Comparison of ENCODE assay signal across 10 cellular contexts in genomic region chr2:175366814-175367213, GRCh38.
A peak's percentile ranks its signal among the peaks of the same experiment; 100 is the strongest.
DNase-seq lines count a peak whose midpoint lies in the region; ATAC-seq and TF ChIP-seq lines count a peak whose summit lies in the region.
"Had no signal": no experiment of that assay in that cellular context is flagged by ENCODE, and none has a peak within 500 bp of the region (broad histone marks: within the 10 kb centered on the region; RNA-seq: fewer than 3 reads in every experiment).

No MANE protein-coding gene starts in this region.

- peak; percentile 82 for TF ChIP-seq CTCF in HEK293 (tag by site-specific recombination; IDR thresholded peaks at IDR 0.05)
- TF ChIP-seq CTCF in esophagus muscularis mucosa (IDR thresholded peaks at IDR 0.05): peak; percentile 10 to 56 (median 34)
- peak; percentile 68 for TF ChIP-seq CTCF in natural killer cell (IDR thresholded peaks at IDR 0.05)

- H3K4me1 Mint-ChIP-seq in natural killer cell: no peaks in the 10 kb centered on the region

- no peak overlapping the region for H3K4me3 ChIP-seq in HEK293 (ENCODE audit: low read depth, low read length)
- H3K4me3 ChIP-seq in esophagus muscularis mucosa: no peak overlapping the region
- H3K4me3 ChIP-seq: BLaER1 had no signal

- H3K27me3 ChIP-seq in esophagus muscularis mucosa: peaks cover 0 to 37% (median 0%) of the 10 kb centered on the region in 4 donors
- H3K27me3 ChIP-seq: BLaER1 had no signal

- H3K36me3 Mint-ChIP-seq in natural killer cell: no peaks in the 10 kb centered on the region

- no peak overlapping the region for H3K27ac Mint-ChIP-seq in natural killer cell

- DNase-seq in NCI-H2171 treated with DMSO at 0.1 percent for 48 hours (lab: John Stamatoyannopoulos, UW): peak; percentile 70
- no peak for DNase-seq in NCI-H2171 (lab: John Stamatoyannopoulos, UW)
- peak; percentile 69 for DNase-seq in NCI-H1105 treated with DMSO at 0.1 percent for 48 hours (lab: John Stamatoyannopoulos, UW)
- peak; percentile 78 for DNase-seq in esophagus muscularis mucosa (ENCODE audit: extremely low spot score)
- DNase-seq in natural killer cell: no peak
- DNase-seq: activated T-cell treated with anti-CD3 and anti-CD28 coated beads, Interleukin-2, amount 50 U/mL, for 4 hours had no signal

- CTCF ChIA-PET in HEK293 (lab: Yijun Ruan, JAX): interaction anchor here (0.7 to 2.5 kb wide), 17 partner anchors 9 to 730 kb away, joined by 3 to 8 read pairs (median 3); no protein-coding TSS in a partner anchor

- TF ChIP-seq EP300 in esophagus muscularis mucosa (IDR thresholded peaks at IDR 0.05): no peak

- H3K4me3 Mint-ChIP-seq in natural killer cell: no peak overlapping the region
- H3K4me3 Mint-ChIP-seq: activated T-cell treated with anti-CD3 and anti-CD28 coated beads, Interleukin-2, amount 50 U/mL, for 4 hours had no signal

- intact Hi-C loops in esophagus muscularis mucosa (cut with DNase I): loop anchor here (5.0 kb wide), 1 partner anchor 710 kb away; no protein-coding TSS in a partner anchor
- intact Hi-C loops in natural killer cell (cut with micrococcal nuclease): loop anchor here (1.0 to 5.0 kb wide), 3 partner anchors 730 to 1285 kb away; no protein-coding TSS in a partner anchor

- ATAC-seq in SK-N-SH treated with all-trans-retinoic acid at 6 μM for 48 hours (peak; percentile 97), natural killer cell (peak; percentile 55 to 79 (median 76)), GM18517 (IDR thresholded peaks at IDR 0.05; ENCODE audit: unreplicated experiment) (no peak)

- H3K4me1 ChIP-seq in HEK293 (ENCODE audit: control insufficient read depth, insufficient read depth, low read length): no peaks in the 10 kb centered on the region
- no peaks in the 10 kb centered on the region for H3K4me1 ChIP-seq in esophagus muscularis mucosa
- H3K4me1 ChIP-seq: BLaER1 had no signal

- H3K9me3 Mint-ChIP-seq in natural killer cell: no peaks in the 10 kb centered on the region
- H3K9me3 Mint-ChIP-seq: activated T-cell treated with anti-CD3 and anti-CD28 coated beads, Interleukin-2, amount 50 U/mL, for 4 hours had no signal

- H3K27me3 Mint-ChIP-seq in natural killer cell (ENCODE audit: low read depth in 2 of 2): peaks cover 20 to 32% of the 10 kb centered on the region in 2 donors

- POLR2A ChIA-PET in HEK293 (lab: Yijun Ruan, JAX): no interaction called here

- 4% methylated on average over 7 of the region's 7 CpGs for WGBS in esophagus muscularis mucosa

- H3K27ac ChIP-seq in HEK293 (ENCODE audit: extremely low read depth, low read depth, low read length): no peak overlapping the region
- no peak overlapping the region for H3K27ac ChIP-seq in esophagus muscularis mucosa (replicated peaks in 1 of 4)
- H3K27ac ChIP-seq: BLaER1 had no signal

- no peaks in the 10 kb centered on the region for H3K36me3 ChIP-seq in HEK293 (ENCODE audit: control insufficient read depth in 2 of 2, insufficient read depth in 1 of 2, low read length in 2 of 2)
- H3K36me3 ChIP-seq in esophagus muscularis mucosa: no peaks in the 10 kb centered on the region
- H3K36me3 ChIP-seq: BLaER1 had no signal

- no peak for TF ChIP-seq POLR2A in esophagus muscularis mucosa (IDR thresholded peaks at IDR 0.05; ENCODE audit: low read depth)

- no peaks in the 10 kb centered on the region for H3K9me3 ChIP-seq in HEK293 (ENCODE audit: control insufficient read depth, insufficient read depth, low read depth, low read length)
- no peaks in the 10 kb centered on the region for H3K9me3 ChIP-seq in esophagus muscularis mucosa
- H3K9me3 ChIP-seq: BLaER1 had no signal

TF ChIP-seq in HEK293, 187 proteins besides CTCF, POLR2A, EP300 and RAD21 (continues in another document):
- TF ChIP-seq ZNF184 (tag by site-specific recombination; IDR thresholded peaks at IDR 0.05): no peak
- no peak for TF ChIP-seq ZNF658 (tag by site-specific recombination; IDR thresholded peaks at IDR 0.05)
- no peak for TF ChIP-seq KLF7 (tag by site-specific recombination; IDR thresholded peaks at IDR 0.05; ENCODE audit: borderline replicate concordance)
- TF ChIP-seq ZBTB17 (tag by site-specific recombination; IDR thresholded peaks at IDR 0.05): 0 out of 2 replicates have a peak, but pooled peaks have one; percentile 17
- TF ChIP-seq PATZ1 (tag by site-specific recombination; IDR thresholded peaks at IDR 0.05): no peak
- no peak for TF ChIP-seq ZNF792 (tag by site-specific recombination; IDR thresholded peaks at IDR 0.05)
- no peak for TF ChIP-seq ZSCAN5A (tag by site-specific recombination; IDR thresholded peaks at IDR 0.05)
- TF ChIP-seq ZSCAN30 (tag by site-specific recombination; IDR thresholded peaks at IDR 0.05): no peak

TF ChIP-seq in SK-N-SH treated with all-trans-retinoic acid at 6 μM for 48 hours, 23 proteins besides CTCF, POLR2A, EP300 and RAD21:
- TF ChIP-seq ARNTL (CRISPR knock-in tag; IDR thresholded peaks at IDR 0.05; ENCODE audit: borderline replicate concordance, low read depth) (no peak), TSHZ2 (CRISPR knock-in tag; IDR thresholded peaks at IDR 0.05) (no peak), TCF4 (CRISPR knock-in tag; IDR thresholded peaks at IDR 0.05; ENCODE audit: borderline replicate concordance) (no peak), GLIS3 (CRISPR knock-in tag; IDR thresholded peaks at IDR 0.05) (no peak), OSR1 (CRISPR knock-in tag; IDR thresholded peaks at IDR 0.05) (no peak), PPARA (CRISPR knock-in tag; IDR thresholded peaks at IDR 0.05; ENCODE audit: borderline replicate concordance) (no peak), ZFP3 (CRISPR knock-in tag; IDR thresholded peaks at IDR 0.05) (no peak), ISL1 (CRISPR knock-in tag; IDR thresholded peaks at IDR 0.05) (no peak), CSDC2 (CRISPR knock-in tag; IDR thresholded peaks at IDR 0.05) (no peak), PATZ1 (CRISPR knock-in tag; IDR thresholded peaks at IDR 0.05; ENCODE audit: borderline replicate concordance) (no peak), ZFP30 (CRISPR knock-in tag; IDR thresholded peaks at IDR 0.05) (no peak), CSRNP3 (CRISPR knock-in tag; IDR thresholded peaks at IDR 0.05) (no peak), ZNF70 (CRISPR knock-in tag; IDR thresholded peaks at IDR 0.05) (no peak), BACH2 (CRISPR knock-in tag; IDR thresholded peaks at IDR 0.05; ENCODE audit: borderline replicate concordance) (no peak), RARB (CRISPR knock-in tag; IDR thresholded peaks at IDR 0.05) (no peak), ZNF565 (CRISPR knock-in tag; conservative IDR thresholded peaks at IDR 0.05; ENCODE audit: low read depth) (no peak), SNAI2 (CRISPR knock-in tag; IDR thresholded peaks at IDR 0.05) (no peak)

Comparison
In these comparisons a context has a peak if more than half of its experiments do, and no peak if none do; other contexts are left out.
1. DNase-seq: peak in NCI-H2171 treated with DMSO at 0.1 percent for 48 hours (single experiment), NCI-H1105 treated with DMSO at 0.1 percent for 48 hours (single experiment) and esophagus muscularis mucosa (single experiment); none in NCI-H2171 (single experiment) and natural killer cell (single experiment).
2. Peak in every context shown above with its lines, with median percentiles within 50 percentile points of each other: CTCF ChIP-seq.